Comparison of ENCODE assay signal across 10 cellular contexts in genomic region chr19:4908781-4909171, GRCh38. TPM values are rescaled to one million over a fixed set of nuclear protein-coding genes. Genes with fewer than 3 reads are reported as not detected.
A peak's percentile ranks its signal among the peaks of the same experiment; 100 is the strongest.
DNase-seq lines count a peak whose midpoint lies in the region; ATAC-seq, FAIRE-seq and TF ChIP-seq lines count a peak whose summit lies in the region.
"Had no signal": no experiment of that assay in that cellular context is flagged by ENCODE, and none has a peak within 500 bp of the region (broad histone marks: within the 10 kb centered on the region; RNA-seq: fewer than 3 reads in every experiment).

No MANE protein-coding gene starts in this region.

- no peaks in the 10 kb centered on the region for H4K20me1 ChIP-seq in endothelial cell of umbilical vein (replicated peaks; ENCODE audit: control insufficient read depth, extremely low read depth, insufficient read depth, low read length)

- no peak for FAIRE-seq in endothelial cell of umbilical vein (lab: Jason Lieb, UNC)
- FAIRE-seq: colon, GM12892 had no signal

- H3K9me3 Mint-ChIP-seq in activated CD8-positive, alpha-beta memory T cell treated with anti-CD3 and anti-CD28 coated beads, Interleukin-2, amount 10 ng/mL, durations not matched to agents 7 days and 5 days (ENCODE audit: low read depth), result no peaks in the 10 kb centered on the region
- H3K9me3 Mint-ChIP-seq in stimulated activated memory B cell treated with anti-CD40 and anti-IgM and Interleukin-4, amounts not matched to agents 10 μg/mL and 1 μg/mL and 100 μg/mL, for 72 hours, result no peaks in the 10 kb centered on the region

- no peaks in the 10 kb centered on the region for H3K27me3 Mint-ChIP-seq in activated CD8-positive, alpha-beta memory T cell treated with anti-CD3 and anti-CD28 coated beads, Interleukin-2, amount 10 ng/mL, durations not matched to agents 7 days and 5 days
- H3K27me3 Mint-ChIP-seq in stimulated activated memory B cell treated with anti-CD40 and anti-IgM and Interleukin-4, amounts not matched to agents 10 μg/mL and 1 μg/mL and 100 μg/mL, for 72 hours, result no peaks in the 10 kb centered on the region

- H3K4me1 Mint-ChIP-seq in activated CD8-positive, alpha-beta memory T cell treated with anti-CD3 and anti-CD28 coated beads, Interleukin-2, amount 10 ng/mL, durations not matched to agents 7 days and 5 days, result peaks cover 34% of the 10 kb centered on the region
- H3K4me1 Mint-ChIP-seq in stimulated activated memory B cell treated with anti-CD40 and anti-IgM and Interleukin-4, amounts not matched to agents 10 μg/mL and 1 μg/mL and 100 μg/mL, for 72 hours, result peaks cover 33% of the 10 kb centered on the region

- H3K4me2 ChIP-seq in endothelial cell of umbilical vein (ENCODE audit: insufficient read depth, low read length), result peak overlapping the region; percentile 40

- H3K9ac ChIP-seq in endothelial cell of umbilical vein (replicated peaks; ENCODE audit: extremely low read depth, insufficient read depth, low read length), result peak overlapping the region; percentile 65

- peaks cover 30% of the 10 kb centered on the region for H3K36me3 Mint-ChIP-seq in activated CD8-positive, alpha-beta memory T cell treated with anti-CD3 and anti-CD28 coated beads, Interleukin-2, amount 10 ng/mL, durations not matched to agents 7 days and 5 days
- no peaks in the 10 kb centered on the region for H3K36me3 Mint-ChIP-seq in stimulated activated memory B cell treated with anti-CD40 and anti-IgM and Interleukin-4, amounts not matched to agents 10 μg/mL and 1 μg/mL and 100 μg/mL, for 72 hours

- no TSS peak for BruUV-seq in Panc1 (replicated peaks; lab: Mats Ljungman, UMichigan)
- BruUV-seq in endothelial cell of umbilical vein (replicated peaks; lab: Mats Ljungman, UMichigan), result no TSS peak

- DNase-seq in activated CD8-positive, alpha-beta memory T cell treated with anti-CD3 and anti-CD28 coated beads, Interleukin-2, amount 10 ng/mL, durations not matched to agents 7 days and 5 days, result no peak
- no peak for DNase-seq in activated CD8-positive, alpha-beta memory T cell treated with anti-CD3 and anti-CD28 coated beads, Interleukin-2, amount 50 U/mL, for 4 hours
- DNase-seq in Panc1 (ENCODE audit: low read depth, low spot score) (no peak), endothelial cell of umbilical vein (ENCODE audit: low read depth, low spot score) (no peak), NCI-H1694 treated with DMSO at 0.1 percent for 48 hours (lab: John Stamatoyannopoulos, UW) (no peak), NOMO-1 treated with DMSO at 0.1 percent for 48 hours (lab: John Stamatoyannopoulos, UW; ENCODE audit: unreplicated experiment) (no peak)

- TF ChIP-seq CTCF in Panc1 (IDR thresholded peaks at IDR 0.05), result no peak
- no peak for TF ChIP-seq CTCF in endothelial cell of umbilical vein (IDR thresholded peaks at IDR 0.05; ENCODE audit: extremely low read depth in 1 of 2, insufficient read depth in 1 of 2, low read depth in 1 of 2, low read length in 2 of 2)

- peaks cover 31% of the 10 kb centered on the region for H3K79me2 ChIP-seq in endothelial cell of umbilical vein (ENCODE audit: control insufficient read depth, insufficient read depth, low read length)

- POLR2A ChIA-PET in Panc1 (lab: Charles Lee) (no interaction called here), endothelial cell of umbilical vein (lab: Charles Lee) (no interaction called here)

- H3K4me3 ChIP-seq in Panc1 (ENCODE audit: low read depth in 2 of 2, low read length in 2 of 2) (peak overlapping the region in 1 of 2 experiments; percentile 55; a peak in 3 of 4 replicates), endothelial cell of umbilical vein (replicated peaks in 1 of 3; ENCODE audit: insufficient read depth in 1 of 3, low read depth in 1 of 3, low read length in 3 of 3) (no peak overlapping the region)

- H3K27me3 ChIP-seq in Panc1 (ENCODE audit: control insufficient read depth, insufficient read depth, low read length) (no peaks in the 10 kb centered on the region), endothelial cell of umbilical vein (ENCODE audit: control insufficient read depth in 2 of 2, insufficient read depth in 2 of 2, low read length in 2 of 2) (no peaks in the 10 kb centered on the region)

- in situ Hi-C loops in Panc1 (cut with HindIII; ENCODE audit: low pct_unique_long_range_greater_than_20kb, low sequenced_read_pairs), result no loop called here

- no peak overlapping the region for H3K27ac Mint-ChIP-seq in activated CD8-positive, alpha-beta memory T cell treated with anti-CD3 and anti-CD28 coated beads, Interleukin-2, amount 10 ng/mL, durations not matched to agents 7 days and 5 days
- no peak overlapping the region for H3K27ac Mint-ChIP-seq in stimulated activated memory B cell treated with anti-CD40 and anti-IgM and Interleukin-4, amounts not matched to agents 10 μg/mL and 1 μg/mL and 100 μg/mL, for 72 hours

- no peak overlapping the region for H2AFZ ChIP-seq in endothelial cell of umbilical vein (ENCODE audit: low read depth, low read length)

- no peak for ATAC-seq in activated CD8-positive, alpha-beta memory T cell treated with anti-CD3 and anti-CD28 coated beads, Interleukin-2, amount 10 ng/mL, durations not matched to agents 7 days and 5 days
- ATAC-seq in Panc1, result no peak
- ATAC-seq in stimulated activated memory B cell treated with anti-CD40 and anti-IgM and Interleukin-4, amounts not matched to agents 10 μg/mL and 1 μg/mL and 100 μg/mL, for 72 hours, result no peak
- ATAC-seq in GM21447 (IDR thresholded peaks at IDR 0.05; ENCODE audit: unreplicated experiment), result no peak

- dilution Hi-C loops in endothelial cell of umbilical vein (cut with MboI; ENCODE audit: extremely low pct_ligation_motif_present, low sequenced_read_pairs), result no loop called here

- CTCF ChIA-PET in activated CD8-positive, alpha-beta memory T cell treated with anti-CD3 and anti-CD28 coated beads, Interleukin-2, amount 10 ng/mL, durations not matched to agents 7 days and 5 days (lab: Charles Lee), result interaction anchor here (1.2 to 11.0 kb wide), 3 partner anchors 38 to 99 kb away, joined by 3 to 240 read pairs (median 3); partner anchors contain the start of gene PLIN3
- CTCF ChIA-PET in Panc1 (lab: Charles Lee), result no interaction called here
- CTCF ChIA-PET in endothelial cell of umbilical vein (lab: Charles Lee), result interaction anchor here (1.0 to 5.6 kb wide), 3 partner anchors 37 to 99 kb away, joined by 4 to 176 read pairs (median 13); partner anchors contain the start of gene PLIN3

- H3K4me1 ChIP-seq in Panc1 (ENCODE audit: control insufficient read depth, insufficient read depth, low read length) (peaks cover 19% of the 10 kb centered on the region), endothelial cell of umbilical vein (ENCODE audit: control insufficient read depth, extremely low read depth, insufficient read depth, low read length) (peaks cover 19% of the 10 kb centered on the region)

- no peaks in the 10 kb centered on the region for H3K9me1 ChIP-seq in endothelial cell of umbilical vein (replicated peaks; ENCODE audit: control insufficient read depth, extremely low read depth, insufficient read depth, low read length)

- TF ChIP-seq POLR2A in endothelial cell of umbilical vein (IDR thresholded peaks at IDR 0.05; ENCODE audit: low read depth, low read length), result no peak

- H3K27ac ChIP-seq in Panc1 (ENCODE audit: low read length), result peak overlapping the region; percentile 44; the same call in 1 of the 2 replicates
- no peak overlapping the region for H3K27ac ChIP-seq in endothelial cell of umbilical vein (ENCODE audit: insufficient read depth, low read depth, low read length)

- H3K36me3 ChIP-seq in Panc1 (ENCODE audit: control insufficient read depth, insufficient read depth, low read length) (no peaks in the 10 kb centered on the region; the same call in 1 of the 2 replicates), endothelial cell of umbilical vein (ENCODE audit: control insufficient read depth in 2 of 2, extremely low read depth in 1 of 2, insufficient read depth in 2 of 2, low read length in 2 of 2) (no peaks in the 10 kb centered on the region)

- intact Hi-C loops in Panc1 (cut with micrococcal nuclease; ENCODE audit: unreplicated experiment), result no loop called here
- intact Hi-C loops in endothelial cell of umbilical vein (cut with micrococcal nuclease), result no loop called here

- H3K9me3 ChIP-seq in Panc1 (ENCODE audit: control insufficient read depth, insufficient read depth, low read depth, low read length) (no peaks in the 10 kb centered on the region), endothelial cell of umbilical vein (replicated peaks; ENCODE audit: control insufficient read depth, insufficient read depth, low read length) (no peaks in the 10 kb centered on the region)

- peak overlapping the region; percentile 79 for H3K4me3 Mint-ChIP-seq in activated CD8-positive, alpha-beta memory T cell treated with anti-CD3 and anti-CD28 coated beads, Interleukin-2, amount 10 ng/mL, durations not matched to agents 7 days and 5 days
- H3K4me3 Mint-ChIP-seq in stimulated activated memory B cell treated with anti-CD40 and anti-IgM and Interleukin-4, amounts not matched to agents 10 μg/mL and 1 μg/mL and 100 μg/mL, for 72 hours, result peak overlapping the region; percentile 42

RNA-seq across cellular contexts. Expression of gene UHRF1, which starts 0.5 kb away (rescaled TPM):
- total RNA-seq in activated CD8-positive, alpha-beta memory T cell treated with anti-CD3 and anti-CD28 coated beads, Interleukin-2, amount 10 ng/mL, durations not matched to agents 7 days and 5 days, result 100 to 1,000 TPM; 149 to 154 TPM
- 53.6 TPM for total RNA-seq in Panc1 (2021; ENCODE audit: unreplicated experiment)
- 30.0 TPM for polyA plus RNA-seq in Panc1 (2012; ENCODE audit: insufficient read length)
- total RNA-seq in endothelial cell of umbilical vein, result 70.8 and 76.8 TPM in 2 replicates
- polyA plus RNA-seq in endothelial cell of umbilical vein, result 9.1 and 13.3 TPM in 2 replicates
- polyA plus RNA-seq in endothelial cell of umbilical vein (2011; cell fraction: cytosol; rRNA removed), result 16.4 and 17.9 TPM in 2 replicates
- 27.6 and 33.4 TPM in 2 replicates for polyA plus RNA-seq in endothelial cell of umbilical vein (2011; cell fraction: nucleus; rRNA removed)
- 25.6 and 35.2 TPM in 2 replicates for polyA plus RNA-seq in endothelial cell of umbilical vein (2012)
- polyA minus RNA-seq in endothelial cell of umbilical vein, result 18.5 and 22.7 TPM in 2 replicates
- polyA minus RNA-seq in endothelial cell of umbilical vein (2011; cell fraction: cytosol; rRNA and poly(A)+ RNA removed), result 27.3 TPM
- polyA minus RNA-seq in endothelial cell of umbilical vein (2011; cell fraction: nucleus; rRNA and poly(A)+ RNA removed), result 17.8 and 24.1 TPM in 2 replicates

RNA-seq across cellular contexts. Expression of gene ARRDC5, which starts 6.1 kb away (rescaled TPM):
- total RNA-seq in activated CD8-positive, alpha-beta memory T cell treated with anti-CD3 and anti-CD28 coated beads, Interleukin-2, amount 10 ng/mL, durations not matched to agents 7 days and 5 days, result under 1 TPM; 0.26 to 0.58 TPM
- total RNA-seq in Panc1 (2021; ENCODE audit: unreplicated experiment), result not detected
- not detected for polyA plus RNA-seq in Panc1 (2012; ENCODE audit: insufficient read length)
- total RNA-seq in endothelial cell of umbilical vein, result not detected in 2 replicates
- polyA plus RNA-seq in endothelial cell of umbilical vein, result 0.04 and 0.18 TPM in 2 replicates
- polyA plus RNA-seq in endothelial cell of umbilical vein (2011; cell fraction: cytosol; rRNA removed), result 0.04 and 0.06 TPM in 2 replicates
- polyA plus RNA-seq in endothelial cell of umbilical vein (2011; cell fraction: nucleus; rRNA removed), result 0.12 and 0.27 TPM in 2 replicates
- polyA plus RNA-seq in endothelial cell of umbilical vein (2012), result not detected in 2 replicates
- 1.1 TPM in 1 of 2 replicates, not detected in the other for polyA minus RNA-seq in endothelial cell of umbilical vein
- polyA minus RNA-seq in endothelial cell of umbilical vein (2011; cell fraction: cytosol; rRNA and poly(A)+ RNA removed), result not detected
- 0.58 and 0.87 TPM in 2 replicates for polyA minus RNA-seq in endothelial cell of umbilical vein (2011; cell fraction: nucleus; rRNA and poly(A)+ RNA removed)

RNA-seq across cellular contexts. Expression of gene PLIN3, which starts 41.3 kb away (rescaled TPM):
- total RNA-seq in activated CD8-positive, alpha-beta memory T cell treated with anti-CD3 and anti-CD28 coated beads, Interleukin-2, amount 10 ng/mL, durations not matched to agents 7 days and 5 days, result 10 to 100 TPM; 29.0 to 32.4 TPM
- total RNA-seq in Panc1 (2021; ENCODE audit: unreplicated experiment) (157 TPM), endothelial cell of umbilical vein (76.8 and 77.9 TPM in 2 replicates)
- 198 TPM for polyA plus RNA-seq in Panc1 (2012; ENCODE audit: insufficient read length)
- 88.9 and 90.0 TPM in 2 replicates for polyA plus RNA-seq in endothelial cell of umbilical vein
- 57.6 and 69.6 TPM in 2 replicates for polyA plus RNA-seq in endothelial cell of umbilical vein (2011; cell fraction: cytosol; rRNA removed)
- 21.7 and 23.4 TPM in 2 replicates for polyA plus RNA-seq in endothelial cell of umbilical vein (2011; cell fraction: nucleus; rRNA removed)
- polyA plus RNA-seq in endothelial cell of umbilical vein (2012), result 72.7 and 91.1 TPM in 2 replicates
- polyA minus RNA-seq in endothelial cell of umbilical vein, result 46.3 and 69.7 TPM in 2 replicates
- polyA minus RNA-seq in endothelial cell of umbilical vein (2011; cell fraction: cytosol; rRNA and poly(A)+ RNA removed), result 93.0 TPM
- polyA minus RNA-seq in endothelial cell of umbilical vein (2011; cell fraction: nucleus; rRNA and poly(A)+ RNA removed), result 17.7 and 24.2 TPM in 2 replicates
